Comparison of ENCODE assay signal across 1 cellular context in the genomic region with DNA sequence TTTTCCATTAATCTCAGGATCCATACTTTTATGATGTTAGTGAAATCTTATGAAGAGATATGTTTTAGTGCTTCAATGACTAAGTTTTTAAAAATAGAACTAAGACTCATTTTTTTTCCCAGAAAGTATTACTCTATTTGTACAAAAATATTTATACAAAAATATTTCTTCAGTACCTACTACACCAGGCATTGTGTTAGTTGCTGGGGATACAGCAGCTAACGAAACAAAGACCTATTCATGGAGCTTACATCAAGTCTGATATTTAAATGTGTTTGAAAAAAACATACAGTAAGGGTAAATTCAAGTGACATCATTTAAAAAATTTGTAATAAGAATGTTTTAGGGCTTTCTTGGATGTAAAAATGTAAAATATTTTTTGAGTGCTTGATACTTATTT.
TF ChIP-seq lines count a peak whose summit lies in the region.

No MANE protein-coding gene starts in this region.

TF ChIP-seq in HepG2, 621 proteins besides CTCF, POLR2A, EP300 and RAD21:
- TF ChIP-seq ZZZ3 (CRISPR knock-in tag; IDR thresholded peaks at IDR 0.05; ENCODE audit: borderline replicate concordance) = no peak
- TF ChIP-seq, protein P1, sequence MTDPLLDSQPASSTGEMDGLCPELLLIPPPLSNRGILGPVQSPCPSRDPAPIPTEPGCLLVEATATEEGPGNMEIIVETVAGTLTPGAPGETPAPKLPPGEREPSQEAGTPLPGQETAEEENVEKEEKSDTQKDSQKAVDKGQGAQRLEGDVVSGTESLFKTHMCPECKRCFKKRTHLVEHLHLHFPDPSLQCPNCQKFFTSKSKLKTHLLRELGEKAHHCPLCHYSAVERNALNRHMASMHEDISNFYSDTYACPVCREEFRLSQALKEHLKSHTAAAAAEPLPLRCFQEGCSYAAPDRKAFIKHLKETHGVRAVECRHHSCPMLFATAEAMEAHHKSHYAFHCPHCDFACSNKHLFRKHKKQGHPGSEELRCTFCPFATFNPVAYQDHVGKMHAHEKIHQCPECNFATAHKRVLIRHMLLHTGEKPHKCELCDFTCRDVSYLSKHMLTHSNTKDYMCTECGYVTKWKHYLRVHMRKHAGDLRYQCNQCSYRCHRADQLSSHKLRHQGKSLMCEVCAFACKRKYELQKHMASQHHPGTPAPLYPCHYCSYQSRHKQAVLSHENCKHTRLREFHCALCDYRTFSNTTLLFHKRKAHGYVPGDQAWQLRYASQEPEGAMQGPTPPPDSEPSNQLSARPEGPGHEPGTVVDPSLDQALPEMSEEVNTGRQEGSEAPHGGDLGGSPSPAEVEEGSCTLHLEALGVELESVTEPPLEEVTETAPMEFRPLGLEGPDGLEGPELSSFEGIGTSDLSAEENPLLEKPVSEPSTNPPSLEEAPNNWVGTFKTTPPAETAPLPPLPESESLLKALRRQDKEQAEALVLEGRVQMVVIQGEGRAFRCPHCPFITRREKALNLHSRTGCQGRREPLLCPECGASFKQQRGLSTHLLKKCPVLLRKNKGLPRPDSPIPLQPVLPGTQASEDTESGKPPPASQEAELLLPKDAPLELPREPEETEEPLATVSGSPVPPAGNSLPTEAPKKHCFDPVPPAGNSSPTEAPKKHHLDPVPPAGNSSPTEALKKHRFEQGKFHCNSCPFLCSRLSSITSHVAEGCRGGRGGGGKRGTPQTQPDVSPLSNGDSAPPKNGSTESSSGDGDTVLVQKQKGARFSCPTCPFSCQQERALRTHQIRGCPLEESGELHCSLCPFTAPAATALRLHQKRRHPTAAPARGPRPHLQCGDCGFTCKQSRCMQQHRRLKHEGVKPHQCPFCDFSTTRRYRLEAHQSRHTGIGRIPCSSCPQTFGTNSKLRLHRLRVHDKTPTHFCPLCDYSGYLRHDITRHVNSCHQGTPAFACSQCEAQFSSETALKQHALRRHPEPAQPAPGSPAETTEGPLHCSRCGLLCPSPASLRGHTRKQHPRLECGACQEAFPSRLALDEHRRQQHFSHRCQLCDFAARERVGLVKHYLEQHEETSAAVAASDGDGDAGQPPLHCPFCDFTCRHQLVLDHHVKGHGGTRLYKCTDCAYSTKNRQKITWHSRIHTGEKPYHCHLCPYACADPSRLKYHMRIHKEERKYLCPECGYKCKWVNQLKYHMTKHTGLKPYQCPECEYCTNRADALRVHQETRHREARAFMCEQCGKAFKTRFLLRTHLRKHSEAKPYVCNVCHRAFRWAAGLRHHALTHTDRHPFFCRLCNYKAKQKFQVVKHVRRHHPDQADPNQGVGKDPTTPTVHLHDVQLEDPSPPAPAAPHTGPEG (CRISPR knock-in tag; IDR thresholded peaks at IDR 0.05) = no peak
- TF ChIP-seq, protein P2, sequence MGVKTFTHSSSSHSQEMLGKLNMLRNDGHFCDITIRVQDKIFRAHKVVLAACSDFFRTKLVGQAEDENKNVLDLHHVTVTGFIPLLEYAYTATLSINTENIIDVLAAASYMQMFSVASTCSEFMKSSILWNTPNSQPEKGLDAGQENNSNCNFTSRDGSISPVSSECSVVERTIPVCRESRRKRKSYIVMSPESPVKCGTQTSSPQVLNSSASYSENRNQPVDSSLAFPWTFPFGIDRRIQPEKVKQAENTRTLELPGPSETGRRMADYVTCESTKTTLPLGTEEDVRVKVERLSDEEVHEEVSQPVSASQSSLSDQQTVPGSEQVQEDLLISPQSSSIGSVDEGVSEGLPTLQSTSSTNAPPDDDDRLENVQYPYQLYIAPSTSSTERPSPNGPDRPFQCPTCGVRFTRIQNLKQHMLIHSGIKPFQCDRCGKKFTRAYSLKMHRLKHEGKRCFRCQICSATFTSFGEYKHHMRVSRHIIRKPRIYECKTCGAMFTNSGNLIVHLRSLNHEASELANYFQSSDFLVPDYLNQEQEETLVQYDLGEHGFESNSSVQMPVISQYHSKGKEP (CRISPR knock-in tag; IDR thresholded peaks at IDR 0.05) = no peak
TF ChIP-seq in HepG2: peak in this region for 0.
